Comparison of ENCODE assay signal across 36 cellular contexts in the genomic region with DNA sequence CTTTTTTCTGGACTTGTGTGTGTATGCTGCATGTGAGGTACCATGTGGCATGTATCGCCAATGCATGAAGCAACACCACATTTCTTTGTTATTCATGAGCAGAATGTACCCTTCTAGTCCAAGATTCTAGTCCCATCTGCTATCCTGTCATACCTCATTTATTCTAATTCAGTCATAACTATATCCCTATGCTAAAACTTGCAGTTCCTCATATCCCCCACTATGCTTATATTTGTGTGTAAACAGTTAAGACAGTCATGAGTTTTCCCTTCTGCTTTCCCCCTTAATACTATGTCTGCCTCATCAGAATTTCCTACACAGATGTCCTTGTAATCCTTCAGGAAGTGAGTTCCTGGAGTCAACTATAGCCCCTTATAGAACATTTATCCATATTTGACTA. TPM values are rescaled to one million over a fixed set of nuclear protein-coding genes. Genes with fewer than 3 reads are reported as not detected.
"Had no signal": no experiment of that assay in that cellular context is flagged by ENCODE, and none has a peak within 500 bp of the region (broad histone marks: within the 10 kb centered on the region; RNA-seq: fewer than 3 reads in every experiment).

No MANE protein-coding gene starts in this region.

- H3K27me3 Mint-ChIP-seq: activated B cell treated with CpG ODN at 0.5 μM for 24 hours; activated CD4-positive, alpha-beta memory T cell treated with anti-CD3 and anti-CD28 coated beads for 36 hours; activated naive CD8-positive, alpha-beta T cell; activated naive CD8-positive, alpha-beta T cell treated with anti-CD3 and anti-CD28 coated beads, Interleukin-2, amount 50 U/mL, for 24 hours; brain had no signal

- H3K4me1 Mint-ChIP-seq: activated naive CD8-positive, alpha-beta T cell treated with anti-CD3 and anti-CD28 coated beads, Interleukin-2, amount 50 U/mL, for 24 hours; brain had no signal

- H3K9me3 Mint-ChIP-seq: activated B cell treated with CpG ODN at 0.5 μM for 24 hours; activated CD4-positive, alpha-beta memory T cell treated with anti-CD3 and anti-CD28 coated beads for 36 hours; activated naive CD4-positive, alpha-beta T cell treated with anti-CD3 and anti-CD28 coated beads for 36 hours; activated naive CD8-positive, alpha-beta T cell treated with anti-CD3 and anti-CD28 coated beads, Interleukin-2, amount 50 U/mL, for 24 hours; activated T-cell treated with anti-CD3 and anti-CD28 coated beads, Interleukin-2, amount 50 U/mL, for 4 hours; activated T-helper 1 cell treated with anti-CD3 and anti-CD28 coated beads, Interleukin-12 subunit alpha, Interleukin-12 subunit beta, Interleukin-2, Interleukin-4 antibody, amounts not matched to agents 30 ng/mL and 10 ng/mL and 1 ng/mL, durations not matched to agents 14 hours and 24 hours and 36 hours had no signal

- H3K27ac Mint-ChIP-seq: activated B cell treated with CpG ODN at 0.5 μM for 24 hours; activated CD4-positive, alpha-beta memory T cell treated with anti-CD3 and anti-CD28 coated beads for 36 hours; activated naive CD4-positive, alpha-beta T cell treated with anti-CD3 and anti-CD28 coated beads for 36 hours; activated naive CD8-positive, alpha-beta T cell; activated naive CD8-positive, alpha-beta T cell treated with anti-CD3 and anti-CD28 coated beads, Interleukin-2, amount 50 U/mL, for 24 hours; activated T-helper 1 cell treated with anti-CD3 and anti-CD28 coated beads, Interleukin-12 subunit alpha, Interleukin-12 subunit beta, Interleukin-2, Interleukin-4 antibody, amounts not matched to agents 30 ng/mL and 10 ng/mL and 1 ng/mL, durations not matched to agents 14 hours and 24 hours and 36 hours had no signal

- H3K9me3 ChIP-seq: Peyer's patch, SJCRH30 had no signal

- H3K4me2 ChIP-seq: KMS-11 had no signal

- H3K36me3 ChIP-seq: SJCRH30 had no signal

- H3K9ac ChIP-seq: KMS-11 had no signal

- H3K4me1 ChIP-seq: Peyer's patch, SJCRH30 had no signal

- H3K4me3 ChIP-seq: Peyer's patch, SJCRH30 had no signal

- ATAC-seq: activated naive CD8-positive, alpha-beta T cell treated with anti-CD3 and anti-CD28 coated beads, Interleukin-2, amount 50 U/mL, for 24 hours; activated T-cell treated with anti-CD3 and anti-CD28 coated beads, Interleukin-2, amount 50 U/mL, for 4 hours; Right ventricle myocardium inferior had no signal

- H3K27ac ChIP-seq: KMS-11, Peyer's patch, RWPE1, SJCRH30, VCaP had no signal

- H3K27me3 ChIP-seq: Peyer's patch, SJCRH30 had no signal

- H3K4me3 Mint-ChIP-seq: activated B cell treated with CpG ODN at 0.5 μM for 24 hours; activated CD4-positive, alpha-beta memory T cell treated with anti-CD3 and anti-CD28 coated beads for 36 hours; activated naive CD4-positive, alpha-beta T cell treated with anti-CD3 and anti-CD28 coated beads for 36 hours; activated naive CD8-positive, alpha-beta T cell; activated naive CD8-positive, alpha-beta T cell treated with anti-CD3 and anti-CD28 coated beads, Interleukin-2, amount 50 U/mL, for 24 hours; activated T-cell treated with anti-CD3 and anti-CD28 coated beads, Interleukin-2, amount 50 U/mL, for 4 hours; activated T-helper 1 cell treated with anti-CD3 and anti-CD28 coated beads, Interleukin-12 subunit alpha, Interleukin-12 subunit beta, Interleukin-2, Interleukin-4 antibody, amounts not matched to agents 30 ng/mL and 10 ng/mL and 1 ng/mL, durations not matched to agents 14 hours and 24 hours and 36 hours had no signal

- DNase-seq: activated B cell treated with CpG ODN at 0.5 μM for 24 hours; activated CD4-positive, alpha-beta memory T cell treated with anti-CD3 and anti-CD28 coated beads for 36 hours; activated CD4-positive, alpha-beta T cell treated with anti-CD3 and anti-CD28 coated beads for 4 hours; activated CD4-positive, alpha-beta T cell treated with anti-CD3 and anti-CD28 coated beads, Interleukin-2, amount 50 U/mL, for 1 hour; activated CD4-positive, CD25-positive, alpha-beta regulatory T cell treated with anti-CD3 and anti-CD28 coated beads, Interleukin-2, amount 50 U/mL, for 72 hours; activated CD8-positive, alpha-beta memory T cell treated with anti-CD3 and anti-CD28 coated beads, Interleukin-2, amount 50 U/mL, for 4 hours; activated gamma-delta T cell treated with Interleukin-2 at 50 U/mL for 16 hours; activated naive CD4-positive, alpha-beta T cell treated with anti-CD3 and anti-CD28 coated beads for 36 hours; activated naive CD8-positive, alpha-beta T cell treated with anti-CD3 and anti-CD28 coated beads, Interleukin-2, amount 50 U/mL, for 24 hours; activated T-cell treated with anti-CD3 and anti-CD28 coated beads for 4 hours; activated T-cell treated with anti-CD3 and anti-CD28 coated beads, Interleukin-2, amount 50 U/mL, for 4 hours; anterior cingulate cortex; caudate nucleus; cerebellar nuclear complex; NCI-H1092 treated with DMSO at 0.1 percent for 48 hours; NCI-H1417 treated with DMSO at 0.1 percent for 48 hours; NCI-H187 treated with DMSO at 0.1 percent for 48 hours; NCI-H2081 treated with DMSO at 0.1 percent for 48 hours; NCI-H226; NCI-H446 treated with DMSO at 0.1 percent for 48 hours; NCI-H524; NCI-H69; NCI-H82; Peyer's patch; SJCRH30; SW 1271; T-helper 1 cell; T-helper 2 cell; T-helper 9 cell had no signal

RNA-seq across cellular contexts. Expression of a gene that starts 36.5 kb away (rescaled TPM):
- total RNA-seq: activated T-helper 1 cell treated with anti-CD3 and anti-CD28 coated beads, Interleukin-12 subunit alpha, Interleukin-12 subunit beta, Interleukin-2, Interleukin-4 antibody, amounts not matched to agents 30 ng/mL and 10 ng/mL and 1 ng/mL, durations not matched to agents 14 hours and 24 hours and 36 hours had no signal
